Comparison of ENCODE assay signal across 18 cellular contexts in genomic region chr7:158125721-158126120, GRCh38.
"Had no signal": no experiment of that assay in that cellular context is flagged by ENCODE, and none has a peak within 500 bp of the region (broad histone marks: within the 10 kb centered on the region; RNA-seq: fewer than 3 reads in every experiment).

No MANE protein-coding gene starts in this region.

- H3K4me3 Mint-ChIP-seq: immature natural killer cell; naive thymus-derived CD4-positive, alpha-beta T cell; stimulated activated naive B cell treated with anti-CD40 and anti-IgM and Interleukin-4, amounts not matched to agents 10 μg/mL and 1 μg/mL and 100 μg/mL, for 72 hours; stimulated activated naive CD8-positive, alpha-beta T cell treated with anti-CD3 and anti-CD28 coated beads, Interleukin-15, amount 100 ng/mL, for 72 hours had no signal

- DNase-seq: colonic mucosa; dermis blood vessel endothelial cell; esophagus squamous epithelium; foreskin fibroblast; glutamatergic neuron; immature natural killer cell; left colon; mesendoderm; naive thymus-derived CD4-positive, alpha-beta T cell; stimulated activated CD4-positive, alpha-beta T cell treated with anti-CD3 and anti-CD28 coated beads, Interleukin-2, amount 100 ng/mL, for 24 hours; stimulated activated CD4-positive, alpha-beta T cell treated with anti-CD3 and anti-CD28 coated beads, Interleukin-4, amount 100 ng/mL, for 4 hours; stimulated activated naive B cell treated with anti-CD40 and anti-IgM and Interleukin-4, amounts not matched to agents 10 μg/mL and 1 μg/mL and 100 μg/mL, for 72 hours; stimulated activated naive CD8-positive, alpha-beta T cell treated with anti-CD3 and anti-CD28 coated beads, Interleukin-15, amount 100 ng/mL, for 72 hours; transverse colon had no signal

- H3K27me3 Mint-ChIP-seq: stimulated activated naive B cell treated with anti-CD40 and anti-IgM and Interleukin-4, amounts not matched to agents 10 μg/mL and 1 μg/mL and 100 μg/mL, for 72 hours; stimulated activated naive CD8-positive, alpha-beta T cell treated with anti-CD3 and anti-CD28 coated beads, Interleukin-15, amount 100 ng/mL, for 72 hours had no signal

- H3K9me3 Mint-ChIP-seq: stimulated activated naive CD8-positive, alpha-beta T cell treated with anti-CD3 and anti-CD28 coated beads, Interleukin-15, amount 100 ng/mL, for 72 hours had no signal

- H3K4me1 Mint-ChIP-seq: immature natural killer cell; naive thymus-derived CD4-positive, alpha-beta T cell; stimulated activated naive B cell treated with anti-CD40 and anti-IgM and Interleukin-4, amounts not matched to agents 10 μg/mL and 1 μg/mL and 100 μg/mL, for 72 hours; stimulated activated naive CD8-positive, alpha-beta T cell treated with anti-CD3 and anti-CD28 coated beads, Interleukin-15, amount 100 ng/mL, for 72 hours had no signal

- H3K27ac ChIP-seq: colonic mucosa, esophagus squamous epithelium, gastroesophageal sphincter, neutrophil, right atrium auricular region, thoracic aorta, transverse colon had no signal

- H3K36me3 ChIP-seq: colonic mucosa, esophagus squamous epithelium, gastroesophageal sphincter, neutrophil, right atrium auricular region, thoracic aorta, transverse colon had no signal

- H3K4me3 ChIP-seq: colonic mucosa, gastroesophageal sphincter, thoracic aorta, transverse colon had no signal

- H3K27ac Mint-ChIP-seq: immature natural killer cell; naive thymus-derived CD4-positive, alpha-beta T cell; stimulated activated naive B cell treated with anti-CD40 and anti-IgM and Interleukin-4, amounts not matched to agents 10 μg/mL and 1 μg/mL and 100 μg/mL, for 72 hours; stimulated activated naive CD8-positive, alpha-beta T cell treated with anti-CD3 and anti-CD28 coated beads, Interleukin-15, amount 100 ng/mL, for 72 hours had no signal

- H3K36me3 Mint-ChIP-seq: immature natural killer cell had no signal

- H3K27me3 ChIP-seq: colonic mucosa, esophagus squamous epithelium, gastroesophageal sphincter, neutrophil, right atrium auricular region, transverse colon had no signal

- H3K9me3 ChIP-seq: colonic mucosa, esophagus squamous epithelium, right atrium auricular region, thoracic aorta, transverse colon had no signal

- H3K4me1 ChIP-seq: colonic mucosa, esophagus squamous epithelium, gastroesophageal sphincter, right atrium auricular region, transverse colon had no signal

- ATAC-seq: gastroesophageal sphincter; left colon; naive thymus-derived CD4-positive, alpha-beta T cell; stimulated activated naive B cell treated with anti-CD40 and anti-IgM and Interleukin-4, amounts not matched to agents 10 μg/mL and 1 μg/mL and 100 μg/mL, for 72 hours; stimulated activated naive CD8-positive, alpha-beta T cell treated with anti-CD3 and anti-CD28 coated beads, Interleukin-15, amount 100 ng/mL, for 72 hours had no signal
